Comparison of ENCODE assay signal across 8 cellular contexts in genomic region chr5:80487829-80488708, GRCh38. TPM values are rescaled to one million over a fixed set of nuclear protein-coding genes. Genes with fewer than 3 reads are reported as not detected.
DNase-seq lines count a peak whose midpoint lies in the region; ATAC-seq and TF ChIP-seq lines count a peak whose summit lies in the region.

TSS of gene FAM151B (plus strand) at chr5:80488100. CDS start at chr5:80488124, 24 bp downstream.

- no peaks in the 10 kb centered on the region for H3K4me1 ChIP-seq in mesodermal cell (ENCODE audit: control insufficient read depth, insufficient read depth, low read length, poor library complexity, severe bottlenecking)

- no peak for TF ChIP-seq CTCF in endothelial cell (IDR thresholded peaks at IDR 0.05; ENCODE audit: unreplicated experiment)

- DNase-seq in COR-L47 (lab: John Stamatoyannopoulos, UW), result peak; percentile 96
- peak in 62 of 76 experiments; percentile 3 to 73 (median 33) for DNase-seq in HUDEP-2 (lab: John Stamatoyannopoulos, UW; ENCODE audit: unreplicated experiment in 76 of 76)
- DNase-seq in NOMO-1 treated with dmso at 0.1 percent for 144 hours (lab: John Stamatoyannopoulos, UW; ENCODE audit: unreplicated experiment), result peak; percentile 79
- DNase-seq in activated CD8-positive, alpha-beta memory T cell treated with anti-CD3 and anti-CD28 coated beads, Interleukin-2, amount 50 U/mL, for 4 hours, result peak; percentile 59
- DNase-seq in endothelial cell (ENCODE audit: low spot score), result peak; percentile 86
- peak; percentile 33 for DNase-seq in stimulated activated CD8-positive, alpha-beta memory T cell treated with anti-CD3 and anti-CD28 coated beads, Interleukin-12 subunit alpha, Interleukin-12 subunit beta, amount 100 ng/mL, for 4 hours (ENCODE audit: low read depth)

- H3K36me3 Mint-ChIP-seq in endothelial cell (ENCODE audit: low read depth, unreplicated experiment), result no peaks in the 10 kb centered on the region

- peaks cover 5% of the 10 kb centered on the region for H3K4me1 Mint-ChIP-seq in endothelial cell (ENCODE audit: unreplicated experiment)

- peak within 1 kb of the TSS; percentile 76 for H3K27ac ChIP-seq in mesodermal cell (ENCODE audit: low read depth, low read length, severe bottlenecking)

- no peaks in the 10 kb centered on the region for H3K36me3 ChIP-seq in mesodermal cell (ENCODE audit: control insufficient read depth, insufficient read depth, low read length)

- peak within 1 kb of the TSS; percentile 62 for H3K27ac Mint-ChIP-seq in endothelial cell (ENCODE audit: unreplicated experiment)

- peak; percentile 89 for ATAC-seq in GM21390 (IDR thresholded peaks at IDR 0.05; ENCODE audit: unreplicated experiment)

- peak within 1 kb of the TSS; percentile 91 for H3K4me3 Mint-ChIP-seq in endothelial cell (ENCODE audit: unreplicated experiment)

- 1 to 2% methylated on average over 59 to 73 of the region's 83 CpGs for WGBS in mesodermal cell (ENCODE audit: insufficient coverage in 2 of 2), 2 experiments

- H3K27me3 Mint-ChIP-seq in endothelial cell (ENCODE audit: unreplicated experiment), result peaks cover 1% of the 10 kb centered on the region

- peak within 1 kb of the TSS; percentile 58 for H3K4me3 ChIP-seq in mesodermal cell (ENCODE audit: extremely low read depth, insufficient read depth, low read length, poor library complexity, severe bottlenecking)

- no peaks in the 10 kb centered on the region for H3K9me3 Mint-ChIP-seq in endothelial cell (ENCODE audit: unreplicated experiment)

- no peaks in the 10 kb centered on the region for H3K9me3 ChIP-seq in mesodermal cell (ENCODE audit: control insufficient read depth, low read length)

RNA-seq across cellular contexts. Expression of gene FAM151B, which starts in this region (rescaled TPM):
- total RNA-seq in endothelial cell (ENCODE audit: unreplicated experiment), result 2.1 TPM
- 1.6 TPM for polyA plus RNA-seq in mesodermal cell (2013, experiment 1 of 2)
- polyA plus RNA-seq in mesodermal cell (2013, experiment 2 of 2), result 0.91 TPM

Comparison
In these comparisons a context has a peak if more than half of its experiments do, and no peak if none do; other contexts are left out.
1. Peak in every context shown above with its lines: DNase-seq, ATAC-seq, H3K4me3 ChIP-seq and H3K27ac ChIP-seq.
2. DNase-seq: peak in every context shown above with its lines; median percentile 96 in COR-L47; 86 in endothelial cell; 79 in NOMO-1 treated with dmso at 0.1 percent for 144 hours; 59 in activated CD8-positive, alpha-beta memory T cell treated with anti-CD3 and anti-CD28 coated beads, Interleukin-2, amount 50 U/mL, for 4 hours; 33 in HUDEP-2; 33 in stimulated activated CD8-positive, alpha-beta memory T cell treated with anti-CD3 and anti-CD28 coated beads, Interleukin-12 subunit alpha, Interleukin-12 subunit beta, amount 100 ng/mL, for 4 hours.